ENCODE assay signal across 24 cellular contexts in the genomic region with DNA sequence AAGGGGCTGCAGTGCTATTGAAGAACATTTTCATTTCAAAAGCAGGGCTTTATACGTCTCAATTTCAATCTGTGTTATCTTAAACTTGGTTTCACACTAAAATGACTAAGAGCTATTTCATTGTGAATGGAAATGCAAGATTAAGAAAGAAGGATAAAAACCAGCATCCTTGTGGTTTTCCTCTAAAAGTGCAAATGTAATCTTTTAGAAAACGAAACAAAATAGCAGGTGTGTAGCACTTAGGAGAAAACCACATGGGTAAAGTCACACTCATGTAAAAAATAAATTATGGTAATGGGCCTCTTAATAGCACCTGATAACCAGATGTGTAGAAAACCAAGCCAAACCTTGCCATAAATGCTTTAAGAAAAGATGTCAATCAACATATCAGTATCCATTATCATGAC.
DNase-seq lines count a peak whose midpoint lies in the region; ATAC-seq and TF ChIP-seq lines count a peak whose summit lies in the region.
"Had no signal": no experiment of that assay in that cellular context is flagged by ENCODE, and none has a peak within 500 bp of the region (broad histone marks: within the 10 kb centered on the region; RNA-seq: fewer than 3 reads in every experiment).

No MANE protein-coding gene starts in this region.

- H3K4me1 Mint-ChIP-seq in GM23338 (peaks cover 24% of the 10 kb centered on the region), Caco-2 (ENCODE audit: low read depth, unreplicated experiment) (no peaks in the 10 kb centered on the region)
- H3K4me1 Mint-ChIP-seq: nephron; stimulated activated naive B cell treated with anti-CD40 and anti-IgM and Interleukin-4, amounts not matched to agents 10 μg/mL and 1 μg/mL and 100 μg/mL, for 72 hours had no signal

- peaks cover 3% of the 10 kb centered on the region; the same call in 1 of the 3 replicates for H3K9me3 Mint-ChIP-seq in GM23338
- H3K9me3 Mint-ChIP-seq in Caco-2 (ENCODE audit: unreplicated experiment): no peaks in the 10 kb centered on the region
- H3K9me3 Mint-ChIP-seq: nephron had no signal

- CTCF ChIA-PET in Caco-2 (lab: Charles Lee): no interaction called here

- intact Hi-C loops in head of caudate nucleus (cut with DNase I): no loop called here
- intact Hi-C loops in Caco-2 (cut with micrococcal nuclease; ENCODE audit: unreplicated experiment): no loop called here

- H4K20me1 ChIP-seq in GM23338 (replicated peaks; ENCODE audit: insufficient read depth): no peaks in the 10 kb centered on the region

- H3K4me3 Mint-ChIP-seq in GM23338: no peak overlapping the region
- no peak overlapping the region for H3K4me3 Mint-ChIP-seq in Caco-2 (ENCODE audit: unreplicated experiment)
- H3K4me3 Mint-ChIP-seq: activated CD8-positive, alpha-beta T cell treated with anti-CD3 and anti-CD28 coated beads, Interleukin-2, amount 10 ng/mL, durations not matched to agents 7 days and 5 days; dendritic cell treated with granulocyte-macrophage colony-stimulating factor and Interleukin-4, amounts not matched to agents 40 ng/mL and 50 ng/mL, for 4 days; nephron; stimulated activated naive B cell treated with anti-CD40 and anti-IgM and Interleukin-4, amounts not matched to agents 10 μg/mL and 1 μg/mL and 100 μg/mL, for 72 hours had no signal

- H2AFZ ChIP-seq in GM23338: no peak overlapping the region

- H3K27me3 ChIP-seq in GM23338 (ENCODE audit: insufficient read depth): no peaks in the 10 kb centered on the region
- no peaks in the 10 kb centered on the region; the same call in 1 of the 2 replicates for H3K27me3 ChIP-seq in Caco-2 (replicated peaks; ENCODE audit: control insufficient read depth, insufficient read depth, low read length)
- H3K27me3 ChIP-seq: cardiac muscle cell, foreskin keratinocyte had no signal

- H3K36me3 Mint-ChIP-seq in GM23338 (ENCODE audit: low read depth): peaks cover 5% of the 10 kb centered on the region; the same call in 2 of the 3 replicates
- H3K36me3 Mint-ChIP-seq in Caco-2 (ENCODE audit: insufficient read depth, unreplicated experiment): peaks cover 5% of the 10 kb centered on the region
- H3K36me3 Mint-ChIP-seq: stimulated activated naive B cell treated with anti-CD40 and anti-IgM and Interleukin-4, amounts not matched to agents 10 μg/mL and 1 μg/mL and 100 μg/mL, for 72 hours had no signal

- peaks cover 22% of the 10 kb centered on the region for H3K4me1 ChIP-seq in GM23338 (ENCODE audit: insufficient read depth)
- H3K4me1 ChIP-seq in Caco-2: no peaks in the 10 kb centered on the region
- H3K4me1 ChIP-seq: foreskin keratinocyte had no signal

- no peak for ATAC-seq in GM23338
- ATAC-seq: activated CD8-positive, alpha-beta T cell treated with anti-CD3 and anti-CD28 coated beads, Interleukin-2, amount 10 ng/mL, durations not matched to agents 7 days and 5 days; foreskin keratinocyte; stimulated activated naive B cell treated with anti-CD40 and anti-IgM and Interleukin-4, amounts not matched to agents 10 μg/mL and 1 μg/mL and 100 μg/mL, for 72 hours had no signal

- H3K9me2 ChIP-seq in GM23338 (ENCODE audit: insufficient read depth): peaks cover 3% of the 10 kb centered on the region; the same call in 1 of the 2 replicates

- H3K9me3 ChIP-seq in Caco-2: no peaks in the 10 kb centered on the region
- H3K9me3 ChIP-seq: thoracic aorta had no signal

- DNase-seq in GM23338 (ENCODE audit: low spot score) (no peak), NCI-H524 (lab: John Stamatoyannopoulos, UW) (peak; percentile 47 to 79), astrocyte of the hippocampus (ENCODE audit: low read depth, low spot score) (peak; percentile 58), iris pigment epithelial cell (ENCODE audit: low read depth) (peak; percentile 3), NCI-H345 (lab: John Stamatoyannopoulos, UW) (no peak), head of caudate nucleus (no peak), Caco-2 (no peak)
- no peak for DNase-seq in NK-92 treated with Interleukin-12 subunit alpha and Interleukin-12 subunit beta, amount 100 ng/mL, for 24 hours (lab: John Stamatoyannopoulos, UW)
- DNase-seq: activated CD4-positive, alpha-beta T cell treated with anti-CD3 and anti-CD28 coated beads for 1 hour; activated CD8-positive, alpha-beta T cell treated with anti-CD3 and anti-CD28 coated beads, Interleukin-2, amount 10 ng/mL, durations not matched to agents 7 days and 5 days; activated gamma-delta T cell; DMS53; foreskin keratinocyte; hypothalamus; islet precursor cell; Karpas-422; NCI-H2081; NCI-H526 treated with DMSO at 0.1 percent for 48 hours; stimulated activated naive B cell treated with anti-CD40 and anti-IgM and Interleukin-4, amounts not matched to agents 10 μg/mL and 1 μg/mL and 100 μg/mL, for 72 hours; SW 1271 had no signal

- peak overlapping the region; percentile 6; the same call in 1 of the 2 replicates for H3K4me2 ChIP-seq in GM23338

- no TSS peak for BruUV-seq in Caco-2 (replicated peaks; lab: Mats Ljungman, UMichigan)

- H3K27ac ChIP-seq in GM23338 (ENCODE audit: low read depth): no peak overlapping the region
- H3K27ac ChIP-seq: cardiac muscle cell, foreskin keratinocyte, thoracic aorta had no signal

- peaks cover 4% of the 10 kb centered on the region; the same call in 1 of the 2 replicates for H3K79me2 ChIP-seq in GM23338 (replicated peaks; ENCODE audit: insufficient read depth)

- 0 out of 2 replicates have a peak overlapping the region, but pooled peaks have one; percentile 12 for H3K27ac Mint-ChIP-seq in GM23338
- H3K27ac Mint-ChIP-seq in Caco-2 (ENCODE audit: unreplicated experiment): no peak overlapping the region
- H3K27ac Mint-ChIP-seq: activated CD8-positive, alpha-beta T cell treated with anti-CD3 and anti-CD28 coated beads, Interleukin-2, amount 10 ng/mL, durations not matched to agents 7 days and 5 days; dendritic cell treated with granulocyte-macrophage colony-stimulating factor and Interleukin-4, amounts not matched to agents 40 ng/mL and 50 ng/mL, for 4 days; nephron; stimulated activated naive B cell treated with anti-CD40 and anti-IgM and Interleukin-4, amounts not matched to agents 10 μg/mL and 1 μg/mL and 100 μg/mL, for 72 hours had no signal

- H3K36me3 ChIP-seq in GM23338 (ENCODE audit: insufficient read depth): no peaks in the 10 kb centered on the region
- H3K36me3 ChIP-seq in Caco-2 (ENCODE audit: control insufficient read depth, insufficient read depth, low read length): no peaks in the 10 kb centered on the region
- H3K36me3 ChIP-seq: cardiac muscle cell, thoracic aorta had no signal

- H3K4me3 ChIP-seq in GM23338 (no peak overlapping the region), Caco-2 (ENCODE audit: low read depth, low read length) (no peak overlapping the region)
- H3K4me3 ChIP-seq: cardiac muscle cell, thoracic aorta had no signal

- H3F3A ChIP-seq in GM23338 (replicated peaks; ENCODE audit: low read depth): no peaks in the 10 kb centered on the region

- TF ChIP-seq CTCF in GM23338 (conservative IDR thresholded peaks at IDR 0.05; ENCODE audit: low read depth in 2 of 2): no peak
- TF ChIP-seq CTCF in Caco-2 (IDR thresholded peaks at IDR 0.05; ENCODE audit: insufficient read depth in 1 of 2, low read depth in 1 of 2, low read length in 1 of 2, severe bottlenecking in 1 of 2, unreplicated experiment in 1 of 2): no peak

- POLR2A ChIA-PET in Caco-2 (lab: Charles Lee): no interaction called here

- H3K27me3 Mint-ChIP-seq in GM23338 (ENCODE audit: insufficient read depth, low read depth, poor library complexity) (no peaks in the 10 kb centered on the region), Caco-2 (ENCODE audit: insufficient read depth, unreplicated experiment) (peaks cover 5% of the 10 kb centered on the region)
- H3K27me3 Mint-ChIP-seq: dendritic cell treated with granulocyte-macrophage colony-stimulating factor and Interleukin-4, amounts not matched to agents 40 ng/mL and 50 ng/mL, for 4 days; stimulated activated naive B cell treated with anti-CD40 and anti-IgM and Interleukin-4, amounts not matched to agents 10 μg/mL and 1 μg/mL and 100 μg/mL, for 72 hours had no signal

Comparison
In these comparisons a context has a peak if more than half of its experiments do, and no peak if none do; other contexts are left out.
1. DNase-seq: peak in NCI-H524 (2 of 2), astrocyte of the hippocampus (single experiment) and iris pigment epithelial cell (single experiment); none in GM23338 (single experiment), NCI-H345 (single experiment), head of caudate nucleus (0 of 42), NK-92 treated with Interleukin-12 subunit alpha and Interleukin-12 subunit beta, amount 100 ng/mL, for 24 hours (single experiment) and Caco-2 (0 of 2).